In the genomic region with DNA sequence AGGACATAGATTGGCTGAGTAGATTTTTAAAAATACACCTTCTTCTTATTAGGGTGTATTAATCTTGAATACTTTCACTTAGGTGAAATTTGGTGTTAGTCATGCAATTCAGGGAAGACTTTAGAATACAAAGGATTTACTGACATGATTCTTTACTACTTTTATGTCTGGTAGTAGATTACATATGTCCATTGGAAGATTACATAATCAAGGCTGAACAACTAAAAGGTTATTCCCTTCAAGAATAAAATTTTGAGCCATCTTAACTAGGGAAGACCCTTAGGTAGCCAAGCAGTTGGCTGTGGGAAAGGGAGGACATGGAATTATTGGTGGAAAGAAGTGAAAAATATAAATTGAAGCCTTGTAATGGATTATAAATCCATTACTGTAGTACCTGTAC, we compare ENCODE assay signal across 15 cellular contexts.
DNase-seq lines count a peak whose midpoint lies in the region; ATAC-seq and TF ChIP-seq lines count a peak whose summit lies in the region.
"Had no signal": no experiment of that assay in that cellular context is flagged by ENCODE, and none has a peak within 500 bp of the region (broad histone marks: within the 10 kb centered on the region; RNA-seq: fewer than 3 reads in every experiment).

No MANE protein-coding gene starts in this region.

- POLR2A ChIA-PET in Panc1 (lab: Charles Lee): interaction anchor here (0.6 kb wide), 1 partner anchor 16 kb away, joined by 5 read pairs; no protein-coding TSS in a partner anchor

- H3K4me1 ChIP-seq in GM23248 (ENCODE audit: insufficient read depth): no peaks in the 10 kb centered on the region
- H3K4me1 ChIP-seq in Panc1 (ENCODE audit: control insufficient read depth, insufficient read depth, low read length): peaks cover 5% of the 10 kb centered on the region
- H3K4me1 ChIP-seq: BE2C, HAP-1 had no signal

- intact Hi-C loops in Panc1 (cut with micrococcal nuclease; ENCODE audit: unreplicated experiment): loop anchor here (10.0 kb wide), 1 partner anchor 102 kb away; no protein-coding TSS in a partner anchor
- intact Hi-C loops in cardiac septum (cut with DNase I): loop anchor here (10.0 kb wide), 1 partner anchor 362 kb away; no protein-coding TSS in a partner anchor

- no peak for ATAC-seq in Panc1

- H3K36me3 ChIP-seq in GM23248 (ENCODE audit: low read depth): no peaks in the 10 kb centered on the region
- H3K36me3 ChIP-seq in Panc1 (ENCODE audit: control insufficient read depth, insufficient read depth, low read length): no peaks in the 10 kb centered on the region
- H3K36me3 ChIP-seq: BE2C, HAP-1 had no signal

- no peak overlapping the region for H2AFZ ChIP-seq in GM23248

- no peaks in the 10 kb centered on the region for H3F3A ChIP-seq in GM23248 (ENCODE audit: insufficient read depth)

- DNase-seq in GM23248: peak; percentile 8
- DNase-seq in Panc1 (ENCODE audit: low read depth, low spot score): no peak
- DNase-seq in choroid plexus epithelial cell (ENCODE audit: low read depth): peak; percentile 5
- peak; percentile 7 for DNase-seq in iris pigment epithelial cell (ENCODE audit: low read depth)
- DNase-seq in cardiac septum (ENCODE audit: low spot score): no peak
- no peak for DNase-seq in SIG-M5 treated with dmso at 0.1 percent for 504 hours (lab: John Stamatoyannopoulos, UW; ENCODE audit: unreplicated experiment)
- no peak for DNase-seq in DMS153 (lab: John Stamatoyannopoulos, UW)
- DNase-seq: BE2C; CD4-positive, alpha-beta memory T cell; DND-41; GDM1; GOT3; KG1 had no signal

- no peak for TF ChIP-seq CTCF in Panc1 (IDR thresholded peaks at IDR 0.05)
- TF ChIP-seq CTCF in choroid plexus epithelial cell (conservative IDR thresholded peaks at IDR 0.05; ENCODE audit: low read depth, low read length): no peak

- BruUV-seq in Panc1 (replicated peaks; lab: Mats Ljungman, UMichigan): no TSS peak

- H3K27ac ChIP-seq in GM23248 (no peak overlapping the region), Panc1 (ENCODE audit: low read length) (0 out of 2 replicates have a peak overlapping the region, but pooled peaks have one; percentile 7)
- H3K27ac ChIP-seq: C4-2B had no signal

- H3K4me2 ChIP-seq in GM23248 (ENCODE audit: unreplicated experiment): no peak overlapping the region

- no peak overlapping the region for H3K4me3 ChIP-seq in GM23248
- H3K4me3 ChIP-seq in Panc1 (ENCODE audit: low read depth in 2 of 2, low read length in 2 of 2): no peak overlapping the region
- H3K4me3 ChIP-seq in choroid plexus epithelial cell (ENCODE audit: low read depth, low read length): no peak overlapping the region
- H3K4me3 ChIP-seq: HAP-1 had no signal

- no peaks in the 10 kb centered on the region for H3K9me3 ChIP-seq in GM23248 (ENCODE audit: low read depth)
- no peaks in the 10 kb centered on the region for H3K9me3 ChIP-seq in Panc1 (ENCODE audit: control insufficient read depth, insufficient read depth, low read depth, low read length)
- H3K9me3 ChIP-seq: BE2C, HAP-1 had no signal

- H3K27me3 ChIP-seq in GM23248 (replicated peaks; ENCODE audit: insufficient read depth): no peaks in the 10 kb centered on the region
- no peaks in the 10 kb centered on the region for H3K27me3 ChIP-seq in Panc1 (ENCODE audit: control insufficient read depth, insufficient read depth, low read length)
- H3K27me3 ChIP-seq: BE2C had no signal

- H3K79me2 ChIP-seq in GM23248 (ENCODE audit: insufficient read depth): no peaks in the 10 kb centered on the region

- H3K9me2 ChIP-seq in GM23248 (ENCODE audit: insufficient read depth): no peaks in the 10 kb centered on the region

- H4K20me1 ChIP-seq in GM23248 (ENCODE audit: insufficient read depth): no peaks in the 10 kb centered on the region

- no peak overlapping the region for H3K9ac ChIP-seq in GM23248

- CTCF ChIA-PET in Panc1 (lab: Charles Lee): no interaction called here

- in situ Hi-C loops in GM23248 (cut with MboI): loop anchor here (25.0 kb wide), 2 partner anchors 369 to 1844 kb away; no protein-coding TSS in a partner anchor
- in situ Hi-C loops in Panc1 (cut with HindIII; ENCODE audit: low pct_unique_long_range_greater_than_20kb, low sequenced_read_pairs): no loop called here

Comparison
In these comparisons a context has a peak if more than half of its experiments do, and no peak if none do; other contexts are left out.
1. DNase-seq: peak in GM23248 (single experiment), choroid plexus epithelial cell (single experiment) and iris pigment epithelial cell (single experiment); none in Panc1 (single experiment), cardiac septum (single experiment), SIG-M5 treated with dmso at 0.1 percent for 504 hours (single experiment) and DMS153 (single experiment).